In genomic region chr16:46688101-46688656, GRCh38 we compare ENCODE assay signal across 7 cellular contexts. TPM values are rescaled to one million over a fixed set of nuclear protein-coding genes. Genes with fewer than 3 reads are reported as not detected.
DNase-seq lines count a peak whose midpoint lies in the region; ATAC-seq lines count a peak whose summit lies in the region.

No MANE protein-coding gene starts in this region.

- WGBS in adipose tissue, 3 donors, result 2 to 3% (median 3%) methylated on average over 15 of the region's 15 CpGs

- DNase-seq in inferior parietal cortex (ENCODE audit: extremely low spot score) (peak; percentile 52), superior temporal gyrus (ENCODE audit: extremely low spot score) (peak; percentile 43), NCI-H446 treated with DMSO at 0.1 percent for 48 hours (lab: John Stamatoyannopoulos, UW) (no peak), NCI-H2081 treated with DMSO at 0.1 percent for 48 hours (lab: John Stamatoyannopoulos, UW) (no peak)
- DNase-seq in central memory CD4-positive, alpha-beta T cell, result no peak

- peak overlapping the region; percentile 68 for H3K27ac ChIP-seq in adipose tissue (ENCODE audit: low read depth, low read length)

- peak; percentile 1 for ATAC-seq in HG03095 (IDR thresholded peaks at IDR 0.05; ENCODE audit: unreplicated experiment)

RNA-seq across cellular contexts. Expression of gene VPS35, which starts 0.8 kb away (rescaled TPM):
- 10 to 100 TPM; 20.1 to 45.5 (median 34.5) TPM for polyA plus RNA-seq in adipose tissue

RNA-seq across cellular contexts. Expression of gene ORC6, which starts 1.3 kb away (rescaled TPM):
- under 1 TPM; 0.41 to 0.67 (median 0.46) TPM for polyA plus RNA-seq in adipose tissue

RNA-seq across cellular contexts. Expression of gene MYLK3, which starts 60.0 kb away (rescaled TPM):
- under 1 TPM; 0.01 to 0.22 (median 0.03) TPM for polyA plus RNA-seq in adipose tissue

Comparison
In these comparisons a context has a peak if more than half of its experiments do, and no peak if none do; other contexts are left out.
1. DNase-seq: peak in inferior parietal cortex (single experiment) and superior temporal gyrus (single experiment); none in central memory CD4-positive, alpha-beta T cell (single experiment), NCI-H446 treated with DMSO at 0.1 percent for 48 hours (single experiment) and NCI-H2081 treated with DMSO at 0.1 percent for 48 hours (single experiment).